ENCODE assay signal across 11 cellular contexts in genomic region chr2:74020717-74021406, GRCh38. TPM values are rescaled to one million over a fixed set of nuclear protein-coding genes. Genes with fewer than 3 reads are reported as not detected.
DNase-seq lines count a peak whose midpoint lies in the region; ATAC-seq, FAIRE-seq and TF ChIP-seq lines count a peak whose summit lies in the region.
"Had no signal": no experiment of that assay in that cellular context is flagged by ENCODE, and none has a peak within 500 bp of the region (broad histone marks: within the 10 kb centered on the region; RNA-seq: fewer than 3 reads in every experiment).

No MANE protein-coding gene starts in this region.

- H3K4me1 ChIP-seq in BLaER1 (peaks cover 73% of the 10 kb centered on the region), HepG2 (ENCODE audit: insufficient read depth, low read length) (no peaks in the 10 kb centered on the region)

- TF ChIP-seq EP300 in HepG2 (IDR thresholded peaks at IDR 0.05; ENCODE audit: low read depth in 2 of 2, low read length in 2 of 2) (no peak), HepG2 (CRISPR knock-in tag; IDR thresholded peaks at IDR 0.05; ENCODE audit: borderline replicate concordance) (no peak)

- H3K9me3 ChIP-seq in BLaER1 (no peaks in the 10 kb centered on the region), HepG2 (ENCODE audit: low read length) (no peaks in the 10 kb centered on the region)
- H3K9me3 ChIP-seq: tibial artery had no signal

- ATAC-seq in HG02642 (IDR thresholded peaks at IDR 0.05; ENCODE audit: poor library complexity, unreplicated experiment) (peak; percentile 52), HepG2 (peak; percentile 24), HG02588 (IDR thresholded peaks at IDR 0.05; ENCODE audit: unreplicated experiment) (no peak)

- no peak for TF ChIP-seq POLR2A in HepG2 (IDR thresholded peaks at IDR 0.05; ENCODE audit: insufficient read depth in 1 of 2, low read depth in 2 of 2, low read length in 2 of 2)

- no peak overlapping the region for H2AFZ ChIP-seq in HepG2 (ENCODE audit: low read length)

- no TSS peak for BruUV-seq in HepG2 (replicated peaks; lab: Mats Ljungman, UMichigan)

- TF ChIP-seq RAD21 in HepG2 (CRISPR knock-in tag; IDR thresholded peaks at IDR 0.05): no peak

- in situ Hi-C loops in HepG2 (cut with HindIII; ENCODE audit: extremely low pct_ligation_motif_present, low pct_unique_long_range_greater_than_20kb): no loop called here

- H3K9ac ChIP-seq in BLaER1 (peak overlapping the region; percentile 35; the same call in 1 of the 2 replicates), HepG2 (ENCODE audit: insufficient read depth, low read depth, low read length) (no peak overlapping the region)

- no peak for TF ChIP-seq CTCF in HepG2 (CRISPR knock-in tag; IDR thresholded peaks at IDR 0.05)

- peak overlapping the region; percentile 66 for H3K27ac ChIP-seq in BLaER1
- H3K27ac ChIP-seq in HepG2 (ENCODE audit: extremely low read length, insufficient read depth, low read length): no peak overlapping the region
- H3K27ac ChIP-seq: coronary artery, tibial artery had no signal

- WGBS in HepG2 (ENCODE audit: low lambda C conversion rate): 95% methylated on average over 9 of the region's 9 CpGs

- POLR2A ChIA-PET in HepG2 (lab: Yijun Ruan, JAX): no interaction called here

- CTCF ChIA-PET in HepG2 (lab: Yijun Ruan, JAX; ENCODE audit: low intra/inter-chr PET ratio, low total read pairs): no interaction called here

- H4K20me1 ChIP-seq in BLaER1: peaks cover 98% of the 10 kb centered on the region
- no peaks in the 10 kb centered on the region for H4K20me1 ChIP-seq in HepG2 (ENCODE audit: insufficient read depth, low read length)

- DNase-seq in RPMI8226 (peak; percentile 91), HepG2 (ENCODE audit: low spot score) (no peak), T-helper 1 cell (no peak), COLO829 (ENCODE audit: low spot score) (no peak), NCI-H748 (lab: John Stamatoyannopoulos, UW; ENCODE audit: unreplicated experiment) (no peak)

- H3K36me3 ChIP-seq in BLaER1 (peaks cover 18% of the 10 kb centered on the region; the same call in 1 of the 2 replicates), HepG2 (replicated peaks in 1 of 2; ENCODE audit: control insufficient read depth in 1 of 2, insufficient read depth in 2 of 2, low read length in 2 of 2) (peaks cover 3 to 10% of the 10 kb centered on the region in 2 experiments; a peak in 3 of 5 replicates)
- H3K36me3 ChIP-seq: tibial artery had no signal

- intact Hi-C loops in HepG2 (cut with micrococcal nuclease; ENCODE audit: unreplicated experiment): no loop called here

- H3K4me2 ChIP-seq in BLaER1 (peak overlapping the region; percentile 76), HepG2 (ENCODE audit: low read depth, low read length) (no peak overlapping the region)

- H3K4me3 ChIP-seq in BLaER1: no peak overlapping the region
- no peak overlapping the region for H3K4me3 ChIP-seq in HepG2 (replicated peaks in 1 of 3; ENCODE audit: insufficient read depth in 1 of 3, low read depth in 2 of 3, low read length in 3 of 3)
- H3K4me3 ChIP-seq: coronary artery, tibial artery had no signal

- H3K27me3 ChIP-seq in BLaER1 (no peaks in the 10 kb centered on the region), HepG2 (ENCODE audit: control insufficient read depth in 1 of 2, insufficient read depth in 2 of 2, low read length in 2 of 2) (no peaks in the 10 kb centered on the region)
- H3K27me3 ChIP-seq: tibial artery had no signal

- H3K79me2 ChIP-seq in HepG2 (ENCODE audit: insufficient read depth, low read length): peaks cover 13% of the 10 kb centered on the region

- FAIRE-seq in HepG2 (lab: Jason Lieb, UNC): no peak
- FAIRE-seq: RCC 7860 had no signal

TF ChIP-seq in HepG2, 621 proteins besides CTCF, POLR2A, EP300 and RAD21:
- no peak for TF ChIP-seq CBX1 (IDR thresholded peaks at IDR 0.05; ENCODE audit: low read depth)
- no peak for TF ChIP-seq KLF16 (CRISPR knock-in tag; IDR thresholded peaks at IDR 0.05)
- no peak for TF ChIP-seq JUND (CRISPR knock-in tag; IDR thresholded peaks at IDR 0.05)
- no peak for TF ChIP-seq ZBED4 (CRISPR knock-in tag; IDR thresholded peaks at IDR 0.05; ENCODE audit: borderline replicate concordance)

RNA-seq across cellular contexts. Expression of gene TET3, which starts 36.2 kb away (rescaled TPM):
- 6.8 TPM in 2 replicates for total RNA-seq in HepG2 (2016; rRNA removed; fragmentation: Illumina TruSeq; extraction: Trizol)
- total RNA-seq in HepG2 (2016; cell fraction: cytosol; rRNA removed; fragmentation: Illumina TruSeq; extraction: Trizol; ENCODE audit: low read depth): 0.71 and 1.2 TPM in 2 replicates
- total RNA-seq in HepG2 (2016; cell fraction: insoluble cytoplasmic fraction; rRNA removed; fragmentation: Illumina TruSeq; extraction: Trizol): 6.1 and 7.2 TPM in 2 replicates
- total RNA-seq in HepG2 (2016; cell fraction: membrane; rRNA removed; fragmentation: Illumina TruSeq; extraction: Trizol): 2.4 and 2.7 TPM in 2 replicates
- total RNA-seq in HepG2 (2016; cell fraction: nucleus; rRNA removed; fragmentation: Illumina TruSeq; extraction: Trizol): 12.1 and 16.6 TPM in 2 replicates
- polyA plus RNA-seq in HepG2 (2011; rRNA removed): 4.3 and 4.7 TPM in 2 replicates
- polyA plus RNA-seq in HepG2 (2011; cell fraction: cytosol; rRNA removed): 1.7 and 2.0 TPM in 2 replicates
- polyA plus RNA-seq in HepG2 (2011; cell fraction: nucleus; rRNA removed): 19.7 and 21.9 TPM in 2 replicates
- 6.0 and 7.3 TPM in 2 replicates for polyA plus RNA-seq in HepG2 (2012)
- polyA plus RNA-seq in HepG2 (2016; cell fraction: cytosol; fragmentation: Illumina TruSeq; extraction: Trizol; ENCODE audit: low read depth): 0.26 and 0.32 TPM in 2 replicates
- 4.5 and 5.7 TPM in 2 replicates for polyA plus RNA-seq in HepG2 (2016; cell fraction: insoluble cytoplasmic fraction; fragmentation: Illumina TruSeq; extraction: Trizol; ENCODE audit: low read depth)
- polyA plus RNA-seq in HepG2 (2016; cell fraction: membrane; fragmentation: Illumina TruSeq; extraction: Trizol; ENCODE audit: low read depth): 0.63 and 0.87 TPM in 2 replicates
- 24.0 and 27.9 TPM in 2 replicates for polyA plus RNA-seq in HepG2 (2016; cell fraction: nucleus; fragmentation: Illumina TruSeq; extraction: Trizol; ENCODE audit: insufficient read depth, low read depth)
- polyA minus RNA-seq in HepG2 (2011; rRNA and poly(A)+ RNA removed; ENCODE audit: low replicate concordance): 7.6 and 10.7 TPM in 2 replicates
- 3.4 and 4.2 TPM in 2 replicates for polyA minus RNA-seq in HepG2 (2011; cell fraction: cytosol; rRNA and poly(A)+ RNA removed)
- polyA minus RNA-seq in HepG2 (2011; cell fraction: nucleus; rRNA and poly(A)+ RNA removed): 14.0 and 14.5 TPM in 2 replicates
